In the genomic region with DNA sequence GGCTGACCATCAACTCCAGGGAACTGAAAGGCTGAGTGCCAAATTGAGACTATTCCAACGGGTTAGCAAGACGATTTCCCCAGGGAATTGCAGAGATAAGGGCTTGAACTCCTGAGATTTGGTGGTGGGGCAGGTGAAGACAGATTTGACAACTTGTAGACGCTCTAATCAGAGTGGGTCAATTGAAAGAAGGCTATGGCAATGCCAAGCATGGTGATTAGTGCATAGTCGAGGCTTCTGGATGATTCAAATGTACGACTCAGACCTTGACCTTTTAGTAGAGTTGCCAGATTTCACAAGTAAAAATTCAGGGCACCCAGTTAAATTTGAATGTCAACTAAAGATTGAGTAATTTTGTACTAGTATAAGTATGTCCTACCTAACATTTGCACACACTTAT, we compare ENCODE assay signal across 19 cellular contexts.
DNase-seq lines count a peak whose midpoint lies in the region; ATAC-seq and TF ChIP-seq lines count a peak whose summit lies in the region.
"Had no signal": no experiment of that assay in that cellular context is flagged by ENCODE, and none has a peak within 500 bp of the region (broad histone marks: within the 10 kb centered on the region; RNA-seq: fewer than 3 reads in every experiment).

No MANE protein-coding gene starts in this region.

- H3K4ac ChIP-seq in H9 (ENCODE audit: low read depth, low read length) (no peak overlapping the region), neuronal stem cell (ENCODE audit: low read length) (no peak overlapping the region)

- H3K36me3 ChIP-seq in mammary epithelial cell (ENCODE audit: insufficient read depth, low read length) (no peaks in the 10 kb centered on the region), neuronal stem cell (replicated peaks in 1 of 2; ENCODE audit: control insufficient read depth in 2 of 2, insufficient read depth in 2 of 2, low read length in 2 of 2) (no peaks in the 10 kb centered on the region)
- H3K36me3 ChIP-seq: BLaER1 treated with 17β-estradiol and CSF1 and Interleukin-3, amounts not matched to agents 10 nM and 100 nM had no signal

- no peak overlapping the region for H3K14ac ChIP-seq in H9 (ENCODE audit: insufficient read depth, low read length)
- H3K14ac ChIP-seq in neuronal stem cell (ENCODE audit: low read length), result no peak overlapping the region

- no peak overlapping the region for H2BK12ac ChIP-seq in H9 (ENCODE audit: insufficient read length, low read depth, low read length)
- no peak overlapping the region for H2BK12ac ChIP-seq in neuronal stem cell (ENCODE audit: low read length)

- H3K23ac ChIP-seq in H9 (ENCODE audit: insufficient read length, low read depth, low read length), result no peak overlapping the region
- H3K23ac ChIP-seq in neuronal stem cell (ENCODE audit: low read depth, low read length, poor library complexity), result no peak overlapping the region

- H2AFZ ChIP-seq in H9 (ENCODE audit: low read length) (no peak overlapping the region), mammary epithelial cell (ENCODE audit: low read depth, low read length) (no peak overlapping the region), neuronal stem cell (ENCODE audit: low read length) (no peak overlapping the region)

- H3K4me3 Mint-ChIP-seq in H9 (no peak overlapping the region), nephron (no peak overlapping the region), progenitor cell of endocrine pancreas (ENCODE audit: low read depth) (no peak overlapping the region), WTC11 (no peak overlapping the region)
- no peak overlapping the region for H3K4me3 Mint-ChIP-seq in activated T-helper 2 cell treated with anti-CD3 and anti-CD28 coated beads, Interferon-gamma antibody, Interleukin-2, Interleukin-4, amounts not matched to agents 10 μg/mL and 5 μg/mL and 100 μg/mL, durations not matched to agents 14 hours and 24 hours and 36 hours (ENCODE audit: low read depth)
- H3K4me3 Mint-ChIP-seq: B cell; CD8-positive, alpha-beta T cell; IgD-negative memory B cell had no signal

- H2BK15ac ChIP-seq in H9 (ENCODE audit: low read depth, low read length), result no peak overlapping the region; the same call in 1 of the 2 replicates
- H2BK15ac ChIP-seq in neuronal stem cell (ENCODE audit: low read length), result no peak overlapping the region

- H2BK20ac ChIP-seq in H9 (ENCODE audit: low read depth, low read length, poor library complexity, severe bottlenecking), result no peak overlapping the region

- POLR2A ChIA-PET in WTC11 (lab: Charles Lee), result no interaction called here

- in situ Hi-C loops in mammary epithelial cell (cut with MboI; ENCODE audit: low sequenced_read_pairs in 2 of 2), result no loop called here

- H3K9me3 ChIP-seq in H9 (ENCODE audit: control insufficient read depth, low read depth, low read length), result no peaks in the 10 kb centered on the region
- no peaks in the 10 kb centered on the region for H3K9me3 ChIP-seq in mammary epithelial cell (replicated peaks; ENCODE audit: insufficient read depth, low read length)
- no peaks in the 10 kb centered on the region for H3K9me3 ChIP-seq in neuronal stem cell (replicated peaks in 1 of 2; ENCODE audit: control insufficient read depth in 2 of 2, insufficient read depth in 1 of 2, low read depth in 1 of 2, low read length in 2 of 2)
- H3K9me3 ChIP-seq: BLaER1 treated with 17β-estradiol and CSF1 and Interleukin-3, amounts not matched to agents 10 nM and 100 nM had no signal

- H2AK5ac ChIP-seq in H9 (ENCODE audit: insufficient read length, low read length) (no peak overlapping the region), neuronal stem cell (ENCODE audit: low read depth, low read length) (no peak overlapping the region)

- H3K27me3 Mint-ChIP-seq in H9 (ENCODE audit: low read depth) (no peaks in the 10 kb centered on the region), nephron (ENCODE audit: low read depth) (no peaks in the 10 kb centered on the region), progenitor cell of endocrine pancreas (peaks cover 17% of the 10 kb centered on the region), WTC11 (ENCODE audit: low read depth) (no peaks in the 10 kb centered on the region)
- H3K27me3 Mint-ChIP-seq in activated T-helper 2 cell treated with anti-CD3 and anti-CD28 coated beads, Interferon-gamma antibody, Interleukin-2, Interleukin-4, amounts not matched to agents 10 μg/mL and 5 μg/mL and 100 μg/mL, durations not matched to agents 14 hours and 24 hours and 36 hours (ENCODE audit: low read depth), result no peaks in the 10 kb centered on the region
- H3K27me3 Mint-ChIP-seq: IgD-negative memory B cell had no signal

- no CpG with 5 or more reads among the region's 5 CpGs for WGBS in H9 (ENCODE audit: extremely low coverage, insufficient read length, low lambda C conversion rate)
- 66% methylated on average over 5 of the region's 5 CpGs for WGBS in mammary epithelial cell (ENCODE audit: low coverage, missing lambda C conversion rate)
- no CpG with 5 or more reads among the region's 5 CpGs for WGBS in neuronal stem cell (ENCODE audit: extremely low coverage in 2 of 2, insufficient read length in 2 of 2, insufficient replicate concordance in 1 of 2), 2 donors

- H3K79me2 ChIP-seq in H9 (ENCODE audit: insufficient read depth, low read length), result no peaks in the 10 kb centered on the region
- no peaks in the 10 kb centered on the region for H3K79me2 ChIP-seq in mammary epithelial cell (ENCODE audit: insufficient read depth, low read length)

- H2BK120ac ChIP-seq in H9 (ENCODE audit: low read depth, low read length, poor library complexity, severe bottlenecking) (no peak overlapping the region), neuronal stem cell (ENCODE audit: low read depth, low read length) (no peak overlapping the region)

- H3K27ac Mint-ChIP-seq in H9 (peak overlapping the region in 1 of 3 experiments; percentile 62; a peak in 2 of 7 replicates), nephron (peak overlapping the region in 2 of 3 experiments; percentile 35 to 86), progenitor cell of endocrine pancreas (no peak overlapping the region), WTC11 (no peak overlapping the region)
- H3K27ac Mint-ChIP-seq in activated T-helper 2 cell treated with anti-CD3 and anti-CD28 coated beads, Interferon-gamma antibody, Interleukin-2, Interleukin-4, amounts not matched to agents 10 μg/mL and 5 μg/mL and 100 μg/mL, durations not matched to agents 14 hours and 24 hours and 36 hours, result no peak overlapping the region
- H3K27ac Mint-ChIP-seq: B cell; CD8-positive, alpha-beta T cell; IgD-negative memory B cell had no signal

- no peak overlapping the region for H4K5ac ChIP-seq in H9 (ENCODE audit: insufficient read length, low read depth, low read length)

- H3K23me2 ChIP-seq in H9 (ENCODE audit: insufficient read length, low read depth, low read length, poor library complexity, severe bottlenecking), result no peaks in the 10 kb centered on the region

- dilution Hi-C loops in mammary epithelial cell (cut with HindIII; ENCODE audit: low sequenced_read_pairs), result no loop called here

- H3K9me3 Mint-ChIP-seq in H9 (no peaks in the 10 kb centered on the region; a peak in 1 of 5 replicates), nephron (peaks cover 4% of the 10 kb centered on the region), progenitor cell of endocrine pancreas (ENCODE audit: low read depth) (no peaks in the 10 kb centered on the region), WTC11 (peaks cover 9% of the 10 kb centered on the region)
- peaks cover 7% of the 10 kb centered on the region for H3K9me3 Mint-ChIP-seq in activated T-helper 2 cell treated with anti-CD3 and anti-CD28 coated beads, Interferon-gamma antibody, Interleukin-2, Interleukin-4, amounts not matched to agents 10 μg/mL and 5 μg/mL and 100 μg/mL, durations not matched to agents 14 hours and 24 hours and 36 hours
- H3K9me3 Mint-ChIP-seq: IgD-negative memory B cell had no signal

- no peak for TF ChIP-seq CTCF in 22Rv1 (IDR thresholded peaks at IDR 0.05)
- no peak for TF ChIP-seq CTCF in H9 (conservative IDR thresholded peaks at IDR 0.05)
- TF ChIP-seq CTCF in mammary epithelial cell (conservative IDR thresholded peaks at IDR 0.05 in 1 of 2, IDR thresholded peaks at IDR 0.05 in 1 of 2; ENCODE audit: extremely low read depth in 1 of 2, insufficient read depth in 1 of 2, low read depth in 1 of 2, low read length in 2 of 2), result no peak
- no peak for TF ChIP-seq CTCF in nephron (IDR thresholded peaks at IDR 0.05; ENCODE audit: unreplicated experiment in 3 of 3)
- no peak for TF ChIP-seq CTCF in progenitor cell of endocrine pancreas (IDR thresholded peaks at IDR 0.05; ENCODE audit: unreplicated experiment)
- no peak for TF ChIP-seq CTCF in WTC11 (IDR thresholded peaks at IDR 0.05)

- H3K4me3 ChIP-seq in mammary epithelial cell (replicated peaks in 1 of 3; ENCODE audit: insufficient read depth in 1 of 3, low read depth in 2 of 3, low read length in 3 of 3), result no peak overlapping the region
- H3K4me3 ChIP-seq in neuronal stem cell (ENCODE audit: low read length in 2 of 2), result no peak overlapping the region
- H3K4me3 ChIP-seq: BLaER1 treated with 17β-estradiol and CSF1 and Interleukin-3, amounts not matched to agents 10 nM and 100 nM; GM12878 had no signal

- H3K4me2 ChIP-seq in H9 (ENCODE audit: insufficient read depth, insufficient read length, low read length), result no peak overlapping the region
- no peak overlapping the region for H3K4me2 ChIP-seq in mammary epithelial cell (ENCODE audit: insufficient read depth, low read depth, low read length)
- no peak overlapping the region for H3K4me2 ChIP-seq in neuronal stem cell (ENCODE audit: insufficient read depth, low read length, poor library complexity, severe bottlenecking)
- H3K4me2 ChIP-seq: BLaER1 treated with 17β-estradiol and CSF1 and Interleukin-3, amounts not matched to agents 10 nM and 100 nM had no signal

- H3K56ac ChIP-seq in H9 (ENCODE audit: insufficient read length, low read depth, low read length), result no peak overlapping the region

- CTCF ChIA-PET in mammary epithelial cell (lab: Charles Lee; ENCODE audit: low non-redundant PET), result no interaction called here
- CTCF ChIA-PET in WTC11 (lab: Charles Lee), result no interaction called here

- no peak overlapping the region for H4K8ac ChIP-seq in H9 (replicated peaks; ENCODE audit: insufficient read length, low read depth, low read length)
- no peak overlapping the region for H4K8ac ChIP-seq in neuronal stem cell (ENCODE audit: low read depth, low read length)

- H2BK5ac ChIP-seq in H9 (ENCODE audit: insufficient read length, low read length) (no peak overlapping the region), neuronal stem cell (ENCODE audit: low read length) (no peak overlapping the region)

- peak overlapping the region; percentile 23 for H3K18ac ChIP-seq in H9 (ENCODE audit: insufficient read length, low read depth, low read length)
- no peak overlapping the region for H3K18ac ChIP-seq in neuronal stem cell (ENCODE audit: low read length)

- H3K4me1 ChIP-seq in H9 (ENCODE audit: insufficient read depth, low read length), result peaks cover 17% of the 10 kb centered on the region
- H3K4me1 ChIP-seq in mammary epithelial cell (ENCODE audit: insufficient read depth, low read length), result peaks cover 18% of the 10 kb centered on the region
- peaks cover 0 to 8% of the 10 kb centered on the region in 2 donors for H3K4me1 ChIP-seq in neuronal stem cell (ENCODE audit: control insufficient read depth in 2 of 2, insufficient read depth in 1 of 2, low read depth in 1 of 2, low read length in 2 of 2)
- H3K4me1 ChIP-seq: BLaER1 treated with 17β-estradiol and CSF1 and Interleukin-3, amounts not matched to agents 10 nM and 100 nM had no signal

- H3K9ac ChIP-seq in H9 (ENCODE audit: extremely low read depth, insufficient read length, low read length), result no peak overlapping the region
- H3K9ac ChIP-seq in mammary epithelial cell (ENCODE audit: insufficient read depth, low read length), result no peak overlapping the region
- H3K9ac ChIP-seq in neuronal stem cell (ENCODE audit: low read depth, low read length, poor library complexity), result no peak overlapping the region
- H3K9ac ChIP-seq: BLaER1 treated with 17β-estradiol and CSF1 and Interleukin-3, amounts not matched to agents 10 nM and 100 nM had no signal

- no peak for ATAC-seq in WTC11
- ATAC-seq: CD8-positive, alpha-beta T cell; GM12878; HepG2 had no signal

- H3K4me1 Mint-ChIP-seq in H9 (peaks cover 42 to 57% of the 10 kb centered on the region in 2 experiments), nephron (peaks cover 51% of the 10 kb centered on the region), progenitor cell of endocrine pancreas (ENCODE audit: low read depth) (peaks cover 19% of the 10 kb centered on the region), WTC11 (peaks cover 56% of the 10 kb centered on the region)
- H3K4me1 Mint-ChIP-seq in activated T-helper 2 cell treated with anti-CD3 and anti-CD28 coated beads, Interferon-gamma antibody, Interleukin-2, Interleukin-4, amounts not matched to agents 10 μg/mL and 5 μg/mL and 100 μg/mL, durations not matched to agents 14 hours and 24 hours and 36 hours (ENCODE audit: low read depth), result no peaks in the 10 kb centered on the region
- H3K4me1 Mint-ChIP-seq: B cell, IgD-negative memory B cell had no signal

- H4K20me1 ChIP-seq in H9 (ENCODE audit: control insufficient read depth, insufficient read depth, insufficient read length), result no peaks in the 10 kb centered on the region
- no peaks in the 10 kb centered on the region for H4K20me1 ChIP-seq in mammary epithelial cell (ENCODE audit: insufficient read depth, low read length)
- H4K20me1 ChIP-seq: BLaER1 treated with 17β-estradiol and CSF1 and Interleukin-3, amounts not matched to agents 10 nM and 100 nM had no signal

- BruUV-seq in mammary epithelial cell (replicated peaks; lab: Mats Ljungman, UMichigan), result no TSS peak

- peak overlapping the region; percentile 48 for H3K27ac ChIP-seq in 22Rv1
- H3K27ac ChIP-seq in H9 (ENCODE audit: insufficient read length, low read depth, low read length), result no peak overlapping the region
- no peak overlapping the region for H3K27ac ChIP-seq in mammary epithelial cell (ENCODE audit: insufficient read depth, low read depth, low read length)
- H3K27ac ChIP-seq in neuronal stem cell (replicated peaks; ENCODE audit: low read length), result no peak overlapping the region
- H3K27ac ChIP-seq: BLaER1 treated with 17β-estradiol and CSF1 and Interleukin-3, amounts not matched to agents 10 nM and 100 nM had no signal

- H4K91ac ChIP-seq in H9 (ENCODE audit: insufficient read length, low read depth, low read length) (peak overlapping the region; percentile 56), neuronal stem cell (ENCODE audit: low read depth, low read length, poor library complexity) (no peak overlapping the region)

- H3K36me3 Mint-ChIP-seq in H9 (ENCODE audit: insufficient read depth in 1 of 3, low read depth in 3 of 3) (no peaks in the 10 kb centered on the region), nephron (ENCODE audit: low read depth) (no peaks in the 10 kb centered on the region), progenitor cell of endocrine pancreas (ENCODE audit: insufficient read depth) (no peaks in the 10 kb centered on the region), WTC11 (peaks cover 7% of the 10 kb centered on the region)
- H3K36me3 Mint-ChIP-seq in activated T-helper 2 cell treated with anti-CD3 and anti-CD28 coated beads, Interferon-gamma antibody, Interleukin-2, Interleukin-4, amounts not matched to agents 10 μg/mL and 5 μg/mL and 100 μg/mL, durations not matched to agents 14 hours and 24 hours and 36 hours (ENCODE audit: low read depth), result no peaks in the 10 kb centered on the region
- H3K36me3 Mint-ChIP-seq: CD8-positive, alpha-beta T cell; IgD-negative memory B cell had no signal

- no peak overlapping the region for H3T11ph ChIP-seq in H9 (ENCODE audit: low read length)

- H3K27me3 ChIP-seq in H9 (ENCODE audit: insufficient read depth, low read length), result no peaks in the 10 kb centered on the region
- no peaks in the 10 kb centered on the region for H3K27me3 ChIP-seq in mammary epithelial cell (ENCODE audit: insufficient read depth, low read length)
- no peaks in the 10 kb centered on the region for H3K27me3 ChIP-seq in neuronal stem cell (ENCODE audit: control insufficient read depth in 3 of 3, insufficient read depth in 3 of 3, low read depth in 1 of 3, low read length in 3 of 3)
- H3K27me3 ChIP-seq: BLaER1 treated with 17β-estradiol and CSF1 and Interleukin-3, amounts not matched to agents 10 nM and 100 nM had no signal

- intact Hi-C loops in mammary epithelial cell (cut with micrococcal nuclease), result loop anchor here (10.0 kb wide), 1 partner anchor 332 kb away; no protein-coding TSS in a partner anchor
- intact Hi-C loops in activated T-helper 2 cell treated with anti-CD3 and anti-CD28 coated beads, Interferon-gamma antibody, Interleukin-2, Interleukin-4, amounts not matched to agents 10 μg/mL and 5 μg/mL and 100 μg/mL, durations not matched to agents 14 hours and 24 hours and 36 hours (cut with micrococcal nuclease), result no loop called here

- DNase-seq in H9 (no peak), mammary epithelial cell (peak; percentile 6), progenitor cell of endocrine pancreas (ENCODE audit: low spot score, unreplicated experiment) (no peak), WTC11 (ENCODE audit: low spot score) (no peak), neuronal stem cell (ENCODE audit: low spot score) (no peak)
- DNase-seq in activated T-helper 2 cell treated with anti-CD3 and anti-CD28 coated beads, Interferon-gamma antibody, Interleukin-2, Interleukin-4, amounts not matched to agents 10 μg/mL and 5 μg/mL and 100 μg/mL, durations not matched to agents 14 hours and 24 hours and 36 hours (ENCODE audit: low spot score), result no peak
- DNase-seq: Calu3; CD8-positive, alpha-beta T cell; DMS 273 treated with DMSO at 0.1 percent for 48 hours; DMS53; DND-41; EL had no signal

- H3K79me1 ChIP-seq in H9 (ENCODE audit: insufficient read depth, low read depth, low read length, poor library complexity, severe bottlenecking) (no peaks in the 10 kb centered on the region), neuronal stem cell (ENCODE audit: low read depth, low read length) (no peaks in the 10 kb centered on the region)

Comparison
In these comparisons a context has a peak if more than half of its experiments do, and no peak if none do; other contexts are left out.
1. H3K27ac Mint-ChIP-seq: peak in nephron (2 of 3); none in progenitor cell of endocrine pancreas (single experiment), WTC11 (single experiment) and activated T-helper 2 cell treated with anti-CD3 and anti-CD28 coated beads, Interferon-gamma antibody, Interleukin-2, Interleukin-4, amounts not matched to agents 10 μg/mL and 5 μg/mL and 100 μg/mL, durations not matched to agents 14 hours and 24 hours and 36 hours (single experiment).